ENCODE assay signal across 17 cellular contexts in genomic region chr3:195806211-195806915, GRCh38. TPM values are rescaled to one million over a fixed set of nuclear protein-coding genes. Genes with fewer than 3 reads are reported as not detected.
A peak's percentile ranks its signal among the peaks of the same experiment; 100 is the strongest.
DNase-seq lines count a peak whose midpoint lies in the region; ATAC-seq and TF ChIP-seq lines count a peak whose summit lies in the region.
"Had no signal": no experiment of that assay in that cellular context is flagged by ENCODE, and none has a peak within 500 bp of the region (broad histone marks: within the 10 kb centered on the region; RNA-seq: fewer than 3 reads in every experiment).

No MANE protein-coding gene starts in this region.

- no peaks in the 10 kb centered on the region for H3K36me3 Mint-ChIP-seq in activated naive CD4-positive, alpha-beta T cell treated with anti-CD3 and anti-CD28 coated beads for 36 hours (ENCODE audit: low read depth)
- H3K36me3 Mint-ChIP-seq in activated naive CD4-positive, alpha-beta T cell treated with anti-CD3 and anti-CD28 coated beads, Interleukin-2, amount 50 U/mL, for 72 hours = peaks cover 0 to 12% of the 10 kb centered on the region in 2 donors
- H3K36me3 Mint-ChIP-seq: IgD-negative memory B cell had no signal

- no peak for TF ChIP-seq CTCF in OCI-LY7 (conservative IDR thresholded peaks at IDR 0.05; ENCODE audit: low read length)
- TF ChIP-seq CTCF in gastroesophageal sphincter (IDR thresholded peaks at IDR 0.05) = no peak

- peaks cover 40% of the 10 kb centered on the region for H3K4me1 Mint-ChIP-seq in activated naive CD4-positive, alpha-beta T cell treated with anti-CD3 and anti-CD28 coated beads for 36 hours (ENCODE audit: low read depth)

- no peak for DNase-seq in activated naive CD4-positive, alpha-beta T cell treated with anti-CD3 and anti-CD28 coated beads for 36 hours
- DNase-seq in activated naive CD4-positive, alpha-beta T cell treated with anti-CD3 and anti-CD28 coated beads, Interleukin-2, amount 50 U/mL, for 72 hours (ENCODE audit: low spot score in 2 of 2) = no peak
- peak; percentile 30 for DNase-seq in OCI-LY7 (ENCODE audit: low spot score)
- no peak for DNase-seq in retina
- DNase-seq in GOT3 (lab: John Stamatoyannopoulos, UW) = no peak
- no peak for DNase-seq in GF-D8 (lab: John Stamatoyannopoulos, UW)
- DNase-seq: activated CD4-positive, CD25-positive, alpha-beta regulatory T cell treated with anti-CD3 and anti-CD28 coated beads, Interleukin-2, amount 50 U/mL, for 72 hours; C1 segment of cervical spinal cord; effector CD4-positive, alpha-beta T cell; heart right ventricle; NCI-H446 treated with DMSO at 0.1 percent for 48 hours; right lobe of liver had no signal

- intact Hi-C loops in activated naive CD4-positive, alpha-beta T cell treated with anti-CD3 and anti-CD28 coated beads for 36 hours (cut with micrococcal nuclease) = no loop called here
- intact Hi-C loops in OCI-LY7 (cut with micrococcal nuclease; ENCODE audit: unreplicated experiment) = no loop called here

- no TSS peak for BruUV-seq in OCI-LY7 (replicated peaks; lab: Mats Ljungman, UMichigan)

- POLR2A ChIA-PET in OCI-LY7 (lab: Charles Lee) = no interaction called here

- CTCF ChIA-PET in activated naive CD4-positive, alpha-beta T cell treated with anti-CD3 and anti-CD28 coated beads for 36 hours (lab: Charles Lee) = interaction anchor here (0.7 to 0.8 kb wide), 2 partner anchors 43 to 88 kb away, joined by 3 read pairs; no protein-coding TSS in a partner anchor
- CTCF ChIA-PET in OCI-LY7 (lab: Charles Lee; ENCODE audit: unreplicated experiment) = no interaction called here

- 32 to 61% methylated on average over 7 to 9 of the region's 11 CpGs for WGBS in gastroesophageal sphincter (ENCODE audit: low coverage in 1 of 2), 2 donors
- WGBS in thymus = 37% methylated on average over 11 of the region's 11 CpGs

- no peaks in the 10 kb centered on the region for H3K36me3 ChIP-seq in OCI-LY7 (ENCODE audit: insufficient read depth, low read length)
- H3K36me3 ChIP-seq in gastroesophageal sphincter = no peaks in the 10 kb centered on the region
- H3K36me3 ChIP-seq in thymus (ENCODE audit: control insufficient read depth, insufficient read depth) = no peaks in the 10 kb centered on the region
- H3K36me3 ChIP-seq: heart right ventricle, right lobe of liver, SJSA1, upper lobe of left lung had no signal

- H3K4me2 ChIP-seq in OCI-LY7 (ENCODE audit: low read length) = no peak overlapping the region

- peak overlapping the region; percentile 14; the same call in 1 of the 2 replicates for H2AFZ ChIP-seq in OCI-LY7 (ENCODE audit: low read length)

- no peaks in the 10 kb centered on the region for H3K79me2 ChIP-seq in OCI-LY7 (ENCODE audit: insufficient read depth, low read depth, low read length)

- H3K9me3 ChIP-seq in OCI-LY7 (ENCODE audit: low read length) = no peaks in the 10 kb centered on the region
- no peaks in the 10 kb centered on the region for H3K9me3 ChIP-seq in gastroesophageal sphincter
- H3K9me3 ChIP-seq in thymus (ENCODE audit: control insufficient read depth) = no peaks in the 10 kb centered on the region
- H3K9me3 ChIP-seq: heart right ventricle, right lobe of liver, SJSA1, upper lobe of left lung had no signal

- peaks cover 6% of the 10 kb centered on the region for H3K27me3 ChIP-seq in gastroesophageal sphincter
- no peaks in the 10 kb centered on the region for H3K27me3 ChIP-seq in thymus (ENCODE audit: control insufficient read depth, insufficient read depth)
- H3K27me3 ChIP-seq: right lobe of liver, upper lobe of left lung had no signal

- H3K27ac ChIP-seq in OCI-LY7 (ENCODE audit: low read depth, low read length, poor library complexity, severe bottlenecking) = no peak overlapping the region
- peak overlapping the region in 1 of 4 donors; percentile 37 for H3K27ac ChIP-seq in gastroesophageal sphincter
- peak overlapping the region; percentile 82 for H3K27ac ChIP-seq in thymus (ENCODE audit: low read depth)
- H3K27ac ChIP-seq: right lobe of liver, SJSA1 had no signal

- TF ChIP-seq POLR2A in gastroesophageal sphincter (IDR thresholded peaks at IDR 0.05) = no peak

- TF ChIP-seq EP300 in gastroesophageal sphincter (IDR thresholded peaks at IDR 0.05) = no peak

- no peaks in the 10 kb centered on the region for H3K9me3 Mint-ChIP-seq in activated naive CD4-positive, alpha-beta T cell treated with anti-CD3 and anti-CD28 coated beads for 36 hours
- no peaks in the 10 kb centered on the region for H3K9me3 Mint-ChIP-seq in activated naive CD4-positive, alpha-beta T cell treated with anti-CD3 and anti-CD28 coated beads, Interleukin-2, amount 50 U/mL, for 72 hours
- H3K9me3 Mint-ChIP-seq: IgD-negative memory B cell had no signal

- H3K27me3 Mint-ChIP-seq in activated naive CD4-positive, alpha-beta T cell treated with anti-CD3 and anti-CD28 coated beads for 36 hours (ENCODE audit: low read depth) = no peaks in the 10 kb centered on the region

- H3K9me2 ChIP-seq in OCI-LY7 (ENCODE audit: insufficient read depth, low read length) = no peaks in the 10 kb centered on the region

- H3K4me3 ChIP-seq in OCI-LY7 (ENCODE audit: low read depth, low read length, poor library complexity, severe bottlenecking) (no peak overlapping the region), gastroesophageal sphincter (no peak overlapping the region), thymus (ENCODE audit: low read length) (no peak overlapping the region)
- H3K4me3 ChIP-seq: heart right ventricle, right lobe of liver, SJSA1, upper lobe of left lung had no signal

- H3K4me3 Mint-ChIP-seq in activated naive CD4-positive, alpha-beta T cell treated with anti-CD3 and anti-CD28 coated beads for 36 hours = no peak overlapping the region

- ATAC-seq in activated naive CD4-positive, alpha-beta T cell treated with anti-CD3 and anti-CD28 coated beads, Interleukin-2, amount 50 U/mL, for 72 hours = no peak
- ATAC-seq in gastroesophageal sphincter = peak; percentile 22
- ATAC-seq: right lobe of liver had no signal

- peaks cover 44% of the 10 kb centered on the region for H3K4me1 ChIP-seq in OCI-LY7 (ENCODE audit: insufficient read depth, low read length, poor library complexity, severe bottlenecking)
- peaks cover 0 to 16% (median 0%) of the 10 kb centered on the region in 3 donors for H3K4me1 ChIP-seq in gastroesophageal sphincter
- peaks cover 35% of the 10 kb centered on the region for H3K4me1 ChIP-seq in thymus (ENCODE audit: control insufficient read depth, insufficient read depth, low read length)
- H3K4me1 ChIP-seq: right lobe of liver, SJSA1 had no signal

- peak overlapping the region; percentile 37 for H3K27ac Mint-ChIP-seq in activated naive CD4-positive, alpha-beta T cell treated with anti-CD3 and anti-CD28 coated beads for 36 hours
- H3K27ac Mint-ChIP-seq in activated naive CD4-positive, alpha-beta T cell treated with anti-CD3 and anti-CD28 coated beads, Interleukin-2, amount 50 U/mL, for 72 hours = peak overlapping the region in 1 of 2 donors; percentile 16

- H4K20me1 ChIP-seq in OCI-LY7 (ENCODE audit: insufficient read depth, low read length) = no peaks in the 10 kb centered on the region

RNA-seq across cellular contexts. Expression of gene MUC4, which starts 5.4 kb away (rescaled TPM):
- under 1 TPM in 1 of 2 experiments, not detected in 1; 0.02 TPM for total RNA-seq in activated naive CD4-positive, alpha-beta T cell treated with anti-CD3 and anti-CD28 coated beads for 36 hours
- under 1 TPM; 0.32 to 0.41 TPM for total RNA-seq in activated naive CD4-positive, alpha-beta T cell treated with anti-CD3 and anti-CD28 coated beads, Interleukin-2, amount 50 U/mL, for 72 hours
- total RNA-seq in OCI-LY7 (2014; rRNA removed; shearing (Covaris generic)) = 0.03 and 0.08 TPM in 2 replicates
- total RNA-seq in OCI-LY7 (2022) (0.11 and 0.42 TPM in 2 replicates), gastroesophageal sphincter (1 to 10 TPM in 1 of 4 donors, under 1 TPM in 2, not detected in 1; 0.19 to 3.0 (median 0.47) TPM)
- polyA plus RNA-seq in thymus = 1.3 TPM
- total RNA-seq: heart right ventricle, SJSA1 had no signal
